8 cellular contexts compared by ENCODE assay signal in the genomic region with DNA sequence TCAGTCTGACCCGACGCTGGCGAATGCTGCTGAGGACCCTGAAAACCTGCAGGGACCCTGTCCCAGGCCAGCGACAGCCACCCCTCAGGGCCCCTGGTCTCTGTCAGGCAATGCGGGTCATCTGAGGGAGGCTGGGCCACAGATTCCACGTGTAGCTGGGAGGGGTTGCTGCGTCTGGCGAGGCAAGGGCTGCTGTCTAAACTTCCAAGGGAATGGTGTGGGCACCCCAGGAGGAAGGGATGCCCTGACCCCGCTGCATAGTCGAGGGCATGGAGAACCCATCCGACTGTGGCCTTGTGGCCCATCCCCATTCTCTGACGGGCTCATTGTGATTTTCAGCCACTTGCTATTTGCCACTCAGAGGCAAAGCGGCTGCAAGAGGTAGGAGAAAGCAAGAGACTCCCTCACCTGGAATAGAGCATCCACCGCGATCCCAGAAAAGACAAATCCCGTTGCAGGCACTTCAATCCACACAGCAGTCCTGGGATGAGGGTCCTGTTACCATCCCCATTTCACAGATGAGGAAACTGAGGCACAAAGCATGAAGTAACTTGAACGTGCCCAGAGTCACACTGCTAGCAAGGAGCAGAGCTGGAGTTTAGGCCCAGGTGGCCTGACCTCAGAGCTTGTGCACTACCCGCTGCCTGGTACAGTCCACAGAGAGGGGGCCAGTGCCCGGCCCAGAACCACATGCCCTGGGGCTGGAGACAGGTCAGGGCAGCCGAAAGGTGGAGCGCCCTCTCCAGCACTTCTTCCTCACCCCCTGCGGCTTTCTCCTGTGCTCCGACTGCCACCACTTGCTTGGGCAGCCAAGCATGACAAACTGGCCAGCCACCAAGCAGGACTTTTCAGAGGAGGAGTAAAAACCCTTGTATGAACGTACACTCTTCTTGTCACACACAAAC.
DNase-seq lines count a peak whose midpoint lies in the region; ATAC-seq and TF ChIP-seq lines count a peak whose summit lies in the region.

No MANE protein-coding gene starts in this region.

- H3K4me1 ChIP-seq in ACC112 (ENCODE audit: control insufficient read depth, insufficient read depth, low read length, unreplicated experiment) (peaks cover 96% of the 10 kb centered on the region), lung (ENCODE audit: control insufficient read depth in 2 of 2, insufficient read depth in 2 of 2, low read length in 2 of 2) (peaks cover 11 to 19% of the 10 kb centered on the region in 2 donors)

- no peak overlapping the region for H3K4me3 Mint-ChIP-seq in activated T-helper 1 cell treated with anti-CD3 and anti-CD28 coated beads, Interleukin-12 subunit alpha, Interleukin-12 subunit beta, Interleukin-2, Interleukin-4 antibody, amounts not matched to agents 30 ng/mL and 10 ng/mL and 1 ng/mL, durations not matched to agents 14 hours and 24 hours and 36 hours

- H3K36me3 ChIP-seq in ACC112 (ENCODE audit: insufficient read depth, low read length) (peaks cover 39% of the 10 kb centered on the region), lung (ENCODE audit: control insufficient read depth in 2 of 2, insufficient read depth in 2 of 2, low read length in 2 of 2) (peaks cover 0 to 41% of the 10 kb centered on the region in 2 donors)

- intact Hi-C loops in activated T-helper 1 cell treated with anti-CD3 and anti-CD28 coated beads, Interleukin-12 subunit alpha, Interleukin-12 subunit beta, Interleukin-2, Interleukin-4 antibody, amounts not matched to agents 30 ng/mL and 10 ng/mL and 1 ng/mL, durations not matched to agents 14 hours and 24 hours and 36 hours (cut with micrococcal nuclease): loop anchor here (1.0 to 10.0 kb wide), 8 partner anchors 16 to 615 kb away; no protein-coding TSS in a partner anchor

- no peaks in the 10 kb centered on the region for H3K9me3 Mint-ChIP-seq in activated T-helper 1 cell treated with anti-CD3 and anti-CD28 coated beads, Interleukin-12 subunit alpha, Interleukin-12 subunit beta, Interleukin-2, Interleukin-4 antibody, amounts not matched to agents 30 ng/mL and 10 ng/mL and 1 ng/mL, durations not matched to agents 14 hours and 24 hours and 36 hours

- H3K27me3 ChIP-seq in ACC112 (ENCODE audit: insufficient read depth, low read length) (no peaks in the 10 kb centered on the region), lung (ENCODE audit: control insufficient read depth, insufficient read depth) (no peaks in the 10 kb centered on the region)

- peaks cover 95% of the 10 kb centered on the region for H3K79me2 ChIP-seq in ACC112 (ENCODE audit: control insufficient read depth, insufficient read depth, low read length, unreplicated experiment)

- peaks cover 93% of the 10 kb centered on the region for H3K4me1 Mint-ChIP-seq in activated T-helper 1 cell treated with anti-CD3 and anti-CD28 coated beads, Interleukin-12 subunit alpha, Interleukin-12 subunit beta, Interleukin-2, Interleukin-4 antibody, amounts not matched to agents 30 ng/mL and 10 ng/mL and 1 ng/mL, durations not matched to agents 14 hours and 24 hours and 36 hours (ENCODE audit: low read depth)

- H3K27ac ChIP-seq in ACC112 (ENCODE audit: low read depth, low read length) (peak overlapping the region; percentile 100), lung (ENCODE audit: low read depth in 1 of 2, low read length in 1 of 2) (peak overlapping the region; percentile 3 to 49)

- no peak overlapping the region for H2AFZ ChIP-seq in ACC112 (ENCODE audit: low read length, unreplicated experiment)

- H3K27me3 Mint-ChIP-seq in activated T-helper 1 cell treated with anti-CD3 and anti-CD28 coated beads, Interleukin-12 subunit alpha, Interleukin-12 subunit beta, Interleukin-2, Interleukin-4 antibody, amounts not matched to agents 30 ng/mL and 10 ng/mL and 1 ng/mL, durations not matched to agents 14 hours and 24 hours and 36 hours (ENCODE audit: insufficient read depth): no peaks in the 10 kb centered on the region

- DNase-seq in activated T-helper 1 cell treated with anti-CD3 and anti-CD28 coated beads, Interleukin-12 subunit alpha, Interleukin-12 subunit beta, Interleukin-2, Interleukin-4 antibody, amounts not matched to agents 30 ng/mL and 10 ng/mL and 1 ng/mL, durations not matched to agents 14 hours and 24 hours and 36 hours (ENCODE audit: low spot score): no peak
- DNase-seq in lung (ENCODE audit: low spot score) (no peak), NCI-H1105 (lab: John Stamatoyannopoulos, UW) (no peak), T1000 (lab: John Stamatoyannopoulos, UW) (no peak), NCI-H1930 (lab: John Stamatoyannopoulos, UW) (no peak)

- H3K36me3 Mint-ChIP-seq in activated T-helper 1 cell treated with anti-CD3 and anti-CD28 coated beads, Interleukin-12 subunit alpha, Interleukin-12 subunit beta, Interleukin-2, Interleukin-4 antibody, amounts not matched to agents 30 ng/mL and 10 ng/mL and 1 ng/mL, durations not matched to agents 14 hours and 24 hours and 36 hours (ENCODE audit: low read depth): peaks cover 63% of the 10 kb centered on the region

- 80 to 91% methylated on average over 24 of the region's 24 CpGs for WGBS in lung, 2 donors

- ATAC-seq in GM18508 (IDR thresholded peaks at IDR 0.05; ENCODE audit: insufficient read depth, unreplicated experiment) (peak; percentile 28), lung (ENCODE audit: insufficient read depth, low FRiP score) (no peak), GM18498 (IDR thresholded peaks at IDR 0.05; ENCODE audit: unreplicated experiment) (no peak)

- no peak overlapping the region for H3K4me3 ChIP-seq in ACC112 (ENCODE audit: low read depth, low read length)
- H3K4me3 ChIP-seq in lung: no peak overlapping the region

- no peaks in the 10 kb centered on the region for H3K9me3 ChIP-seq in lung (ENCODE audit: control insufficient read depth in 2 of 2, insufficient read depth in 1 of 2, low read length in 1 of 2)

- no peak for TF ChIP-seq CTCF in lung (IDR thresholded peaks at IDR 0.05; ENCODE audit: control extremely low read depth, extremely low read depth)

- H3K27ac Mint-ChIP-seq in activated T-helper 1 cell treated with anti-CD3 and anti-CD28 coated beads, Interleukin-12 subunit alpha, Interleukin-12 subunit beta, Interleukin-2, Interleukin-4 antibody, amounts not matched to agents 30 ng/mL and 10 ng/mL and 1 ng/mL, durations not matched to agents 14 hours and 24 hours and 36 hours: peak overlapping the region; percentile 89
